Comparison of ENCODE assay signal across 20 cellular contexts in genomic region chr10:77859865-77860282, GRCh38.
A peak's percentile ranks its signal among the peaks of the same experiment; 100 is the strongest.
DNase-seq lines count a peak whose midpoint lies in the region; ATAC-seq, FAIRE-seq and TF ChIP-seq lines count a peak whose summit lies in the region.
"Had no signal": no experiment of that assay in that cellular context is flagged by ENCODE, and none has a peak within 500 bp of the region (broad histone marks: within the 10 kb centered on the region; RNA-seq: fewer than 3 reads in every experiment).

No MANE protein-coding gene starts in this region.

- H3K4me1 ChIP-seq in HepG2 (ENCODE audit: insufficient read depth, low read length) (peaks cover 64% of the 10 kb centered on the region), right lobe of liver (peaks cover 0 to 7% (median 0%) of the 10 kb centered on the region in 4 donors), HAP-1 (no peaks in the 10 kb centered on the region)

- no peaks in the 10 kb centered on the region for H3K79me2 ChIP-seq in HepG2 (ENCODE audit: insufficient read depth, low read length)

- peaks cover 26% of the 10 kb centered on the region for H3K4me1 Mint-ChIP-seq in WTC11
- H3K4me1 Mint-ChIP-seq in activated CD4-positive, alpha-beta T cell treated with anti-CD3 and anti-CD28 coated beads, Interleukin-2, amount 10 ng/mL, durations not matched to agents 24 days and 14 days = no peaks in the 10 kb centered on the region

- no peaks in the 10 kb centered on the region for H3K27me3 Mint-ChIP-seq in WTC11 (ENCODE audit: low read depth)
- H3K27me3 Mint-ChIP-seq in activated CD4-positive, alpha-beta T cell treated with anti-CD3 and anti-CD28 coated beads, Interleukin-2, amount 10 ng/mL, durations not matched to agents 24 days and 14 days = no peaks in the 10 kb centered on the region
- H3K27me3 Mint-ChIP-seq: CD4-positive, CD25-positive, alpha-beta regulatory T cell had no signal

- H3K36me3 ChIP-seq in HepG2 (replicated peaks in 1 of 2; ENCODE audit: control insufficient read depth in 1 of 2, insufficient read depth in 2 of 2, low read length in 2 of 2) (peaks cover 10 to 20% of the 10 kb centered on the region in 2 experiments; a peak in 3 of 5 replicates), right lobe of liver (no peaks in the 10 kb centered on the region), HAP-1 (replicated peaks) (0 out of 2 replicates have a peak, but pooled peaks cover 3% of the 10 kb centered on the region)

- peak overlapping the region; percentile 85 for H3K27ac Mint-ChIP-seq in WTC11
- H3K27ac Mint-ChIP-seq in activated CD4-positive, alpha-beta T cell treated with anti-CD3 and anti-CD28 coated beads, Interleukin-2, amount 10 ng/mL, durations not matched to agents 24 days and 14 days = no peak overlapping the region
- H3K27ac Mint-ChIP-seq: CD4-positive, CD25-positive, alpha-beta regulatory T cell had no signal

- H3K4me2 ChIP-seq in HepG2 (ENCODE audit: low read depth, low read length) = no peak overlapping the region

- H3K4me3 ChIP-seq in HepG2 (replicated peaks in 1 of 3; ENCODE audit: insufficient read depth in 1 of 3, low read depth in 2 of 3, low read length in 3 of 3) (no peak overlapping the region), right lobe of liver (no peak overlapping the region), HAP-1 (no peak overlapping the region)

- no peaks in the 10 kb centered on the region for H4K20me1 ChIP-seq in HepG2 (ENCODE audit: insufficient read depth, low read length)

- CTCF ChIA-PET in HepG2 (lab: Yijun Ruan, JAX; ENCODE audit: low intra/inter-chr PET ratio, low total read pairs) = no interaction called here
- CTCF ChIA-PET in WTC11 (lab: Charles Lee) = interaction anchor here (1.3 to 2.5 kb wide), 2 partner anchors 18 to 30 kb away, joined by 5 to 8 read pairs; no protein-coding TSS in a partner anchor

- DNase-seq in HepG2 (ENCODE audit: low spot score) (no peak), right lobe of liver (no peak), WTC11 (ENCODE audit: low spot score) (no peak), islet precursor cell (peak; percentile 69), HAP-1 (ENCODE audit: low spot score in 2 of 2) (no peak), NCI-H2171 treated with DMSO at 0.1 percent for 48 hours (lab: John Stamatoyannopoulos, UW) (no peak)
- no peak for DNase-seq in activated CD4-positive, alpha-beta T cell treated with anti-CD3 and anti-CD28 coated beads, Interleukin-2, amount 10 ng/mL, durations not matched to agents 24 days and 14 days
- DNase-seq: CD4-positive, CD25-positive, alpha-beta regulatory T cell; KBM-7; MV-4-11; NCI-H1105; NCI-H146; NCI-H1930; NCI-H2107; NCI-H446; NCI-H524 treated with DMSO at 0.1 percent for 48 hours; NCI-H774; SHP77 had no signal

- POLR2A ChIA-PET in HepG2 (lab: Yijun Ruan, JAX) = no interaction called here
- POLR2A ChIA-PET in WTC11 (lab: Charles Lee) = no interaction called here

- H3K9me3 ChIP-seq in HepG2 (ENCODE audit: low read length) (no peaks in the 10 kb centered on the region), right lobe of liver (no peaks in the 10 kb centered on the region), HAP-1 (no peaks in the 10 kb centered on the region)

- H3K36me3 Mint-ChIP-seq in WTC11 = peaks cover 13% of the 10 kb centered on the region; the same call in 1 of the 2 replicates
- no peaks in the 10 kb centered on the region for H3K36me3 Mint-ChIP-seq in activated CD4-positive, alpha-beta T cell treated with anti-CD3 and anti-CD28 coated beads, Interleukin-2, amount 10 ng/mL, durations not matched to agents 24 days and 14 days (ENCODE audit: low read depth)
- H3K36me3 Mint-ChIP-seq: CD4-positive, CD25-positive, alpha-beta regulatory T cell had no signal

- no TSS peak for BruUV-seq in HepG2 (replicated peaks; lab: Mats Ljungman, UMichigan)

- H3K27me3 ChIP-seq in HepG2 (ENCODE audit: control insufficient read depth in 1 of 2, insufficient read depth in 2 of 2, low read length in 2 of 2) = no peaks in the 10 kb centered on the region
- no peaks in the 10 kb centered on the region for H3K27me3 ChIP-seq in right lobe of liver
- H3K27me3 ChIP-seq in HAP-1 (ENCODE audit: low read depth) = no peaks in the 10 kb centered on the region

- H3K4me3 Mint-ChIP-seq in WTC11 = no peak overlapping the region
- no peak overlapping the region for H3K4me3 Mint-ChIP-seq in activated CD4-positive, alpha-beta T cell treated with anti-CD3 and anti-CD28 coated beads, Interleukin-2, amount 10 ng/mL, durations not matched to agents 24 days and 14 days
- H3K4me3 Mint-ChIP-seq: CD4-positive, CD25-positive, alpha-beta regulatory T cell had no signal

- H2AFZ ChIP-seq in HepG2 (ENCODE audit: low read length) = no peak overlapping the region

- TF ChIP-seq EP300 in HepG2 (IDR thresholded peaks at IDR 0.05; ENCODE audit: low read depth in 2 of 2, low read length in 2 of 2) (no peak), HepG2 (CRISPR knock-in tag; IDR thresholded peaks at IDR 0.05; ENCODE audit: borderline replicate concordance) (no peak)

- ATAC-seq in HepG2 = no peak
- no peak for ATAC-seq in right lobe of liver
- ATAC-seq in WTC11 = no peak
- ATAC-seq in GM21619 (IDR thresholded peaks at IDR 0.05; ENCODE audit: unreplicated experiment) = no peak

- no peak overlapping the region for H3K9ac ChIP-seq in HepG2 (ENCODE audit: insufficient read depth, low read depth, low read length)

- WGBS in HepG2 (ENCODE audit: low lambda C conversion rate) = 86% methylated on average over 4 of the region's 4 CpGs
- 86% methylated on average over 4 of the region's 4 CpGs for WGBS in right lobe of liver (ENCODE audit: insufficient coverage, low coverage, low lambda C conversion rate, missing lambda C conversion rate)

- no peaks in the 10 kb centered on the region for H3K9me3 Mint-ChIP-seq in WTC11
- no peaks in the 10 kb centered on the region for H3K9me3 Mint-ChIP-seq in activated CD4-positive, alpha-beta T cell treated with anti-CD3 and anti-CD28 coated beads, Interleukin-2, amount 10 ng/mL, durations not matched to agents 24 days and 14 days
- H3K9me3 Mint-ChIP-seq: CD4-positive, CD25-positive, alpha-beta regulatory T cell had no signal

- no peak for FAIRE-seq in HepG2 (lab: Jason Lieb, UNC)
- FAIRE-seq: H54 had no signal

- H3K27ac ChIP-seq in HepG2 (ENCODE audit: extremely low read length, insufficient read depth, low read length) (no peak overlapping the region), right lobe of liver (no peak overlapping the region)

- TF ChIP-seq CTCF in HepG2 (CRISPR knock-in tag; IDR thresholded peaks at IDR 0.05) = no peak
- TF ChIP-seq CTCF in right lobe of liver (IDR thresholded peaks at IDR 0.05) = no peak
- TF ChIP-seq CTCF in WTC11 (IDR thresholded peaks at IDR 0.05) = no peak

- no peak for TF ChIP-seq RAD21 in HepG2 (CRISPR knock-in tag; IDR thresholded peaks at IDR 0.05)

- no peak for TF ChIP-seq POLR2A in HepG2 (IDR thresholded peaks at IDR 0.05; ENCODE audit: insufficient read depth in 1 of 2, low read depth in 2 of 2, low read length in 2 of 2)
- no peak for TF ChIP-seq POLR2A in right lobe of liver (IDR thresholded peaks at IDR 0.05)

- in situ Hi-C loops in HepG2 (cut with HindIII; ENCODE audit: extremely low pct_ligation_motif_present, low pct_unique_long_range_greater_than_20kb) = no loop called here
- in situ Hi-C loops in HAP-1 (cut with MboI; ENCODE audit: low sequenced_read_pairs) = loop anchor here (10.0 kb wide), 1 partner anchor 115 kb away; no protein-coding TSS in a partner anchor

- intact Hi-C loops in HepG2 (cut with micrococcal nuclease; ENCODE audit: unreplicated experiment) (no loop called here), right lobe of liver (cut with DNase I) (no loop called here)
- intact Hi-C loops in activated CD4-positive, alpha-beta T cell treated with anti-CD3 and anti-CD28 coated beads, Interleukin-2, amount 10 ng/mL, durations not matched to agents 24 days and 14 days (cut with micrococcal nuclease) = no loop called here

TF ChIP-seq in HepG2, 621 proteins besides CTCF, POLR2A, EP300 and RAD21:
- TF ChIP-seq, protein P1, sequence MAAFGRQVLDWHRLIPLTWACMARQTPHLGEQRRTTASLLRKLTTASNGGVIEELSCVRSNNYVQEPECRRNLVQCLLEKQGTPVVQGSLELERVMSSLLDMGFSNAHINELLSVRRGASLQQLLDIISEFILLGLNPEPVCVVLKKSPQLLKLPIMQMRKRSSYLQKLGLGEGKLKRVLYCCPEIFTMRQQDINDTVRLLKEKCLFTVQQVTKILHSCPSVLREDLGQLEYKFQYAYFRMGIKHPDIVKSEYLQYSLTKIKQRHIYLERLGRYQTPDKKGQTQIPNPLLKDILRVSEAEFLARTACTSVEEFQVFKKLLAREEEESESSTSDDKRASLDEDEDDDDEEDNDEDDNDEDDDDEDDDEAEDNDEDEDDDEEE (CRISPR knock-in tag; IDR thresholded peaks at IDR 0.05) = peak; percentile 24; the same call in 1 of the 2 replicates
- TF ChIP-seq ZNF629 (CRISPR knock-in tag; conservative IDR thresholded peaks at IDR 0.05) = peak; percentile 95
- peak; percentile 42; the same call in 1 of the 2 replicates for TF ChIP-seq ZMYM3 (CRISPR knock-in tag; IDR thresholded peaks at IDR 0.05)
- no peak for TF ChIP-seq SNAPC5 (CRISPR knock-in tag; IDR thresholded peaks at IDR 0.05; ENCODE audit: borderline replicate concordance)

TF ChIP-seq in WTC11, 78 proteins besides CTCF, POLR2A, EP300 and RAD21 (continues in another document):
- no peak for TF ChIP-seq ZNF396 (CRISPR knock-in tag; IDR thresholded peaks at IDR 0.05; ENCODE audit: borderline replicate concordance)
- TF ChIP-seq EMX1 (CRISPR knock-in tag; IDR thresholded peaks at IDR 0.05) = no peak
- TF ChIP-seq USF2 (CRISPR knock-in tag; IDR thresholded peaks at IDR 0.05) = no peak
- no peak for TF ChIP-seq ZNF416 (CRISPR knock-in tag; IDR thresholded peaks at IDR 0.05)
- TF ChIP-seq ZNF671 (CRISPR knock-in tag; IDR thresholded peaks at IDR 0.05) = no peak
- TF ChIP-seq E2F5 (CRISPR knock-in tag; IDR thresholded peaks at IDR 0.05) = no peak
- TF ChIP-seq CREB1 (CRISPR knock-in tag; IDR thresholded peaks at IDR 0.05) = no peak
- no peak for TF ChIP-seq RORB (CRISPR knock-in tag; IDR thresholded peaks at IDR 0.05)
